ENCODE assay signal across 12 cellular contexts in genomic region chrX:69153060-69153730, GRCh38. TPM values are rescaled to one million over a fixed set of nuclear protein-coding genes. Genes with fewer than 3 reads are reported as not detected.
A peak's percentile ranks its signal among the peaks of the same experiment; 100 is the strongest.
DNase-seq lines count a peak whose midpoint lies in the region; ATAC-seq, FAIRE-seq and TF ChIP-seq lines count a peak whose summit lies in the region.
"Had no signal": no experiment of that assay in that cellular context is flagged by ENCODE, and none has a peak within 500 bp of the region (broad histone marks: within the 10 kb centered on the region; RNA-seq: fewer than 3 reads in every experiment).

No MANE protein-coding gene starts in this region.

- WGBS in sigmoid colon, 2 donors: 70 to 87% methylated on average over 8 of the region's 8 CpGs

- no peak for FAIRE-seq in bronchial epithelial cell (lab: Jason Lieb, UNC)

- TF ChIP-seq CTCF in bronchial epithelial cell (IDR thresholded peaks at IDR 0.05; ENCODE audit: insufficient read depth, low read length, severe bottlenecking) (no peak), sigmoid colon (IDR thresholded peaks at IDR 0.05) (no peak)

- TF ChIP-seq POLR2A in sigmoid colon (IDR thresholded peaks at IDR 0.05): no peak

- H3K9me3 ChIP-seq in HUES48 (ENCODE audit: control insufficient read depth, insufficient read depth, low read length): peaks cover 14% of the 10 kb centered on the region
- no peaks in the 10 kb centered on the region for H3K9me3 ChIP-seq in sigmoid colon
- H3K9me3 ChIP-seq: prostate gland had no signal

- ATAC-seq in GM18873 (IDR thresholded peaks at IDR 0.05; ENCODE audit: low FRiP score, unreplicated experiment) (no peak), HG03280 (IDR thresholded peaks at IDR 0.05; ENCODE audit: unreplicated experiment) (no peak), HG02970 (IDR thresholded peaks at IDR 0.05; ENCODE audit: low FRiP score, unreplicated experiment) (no peak)
- ATAC-seq: activated CD4-positive, CD25-positive, alpha-beta regulatory T cell treated with anti-CD3 and anti-CD28 coated beads, Interleukin-2, amount 50 U/mL, for 24 hours had no signal

- no peak for TF ChIP-seq EP300 in sigmoid colon (IDR thresholded peaks at IDR 0.05)

- H3K4me1 ChIP-seq in HUES48 (ENCODE audit: control insufficient read depth, insufficient read depth, low read length) (peaks cover 48% of the 10 kb centered on the region), sigmoid colon (peaks cover 0 to 4% (median under 1%) of the 10 kb centered on the region in 4 donors)
- H3K4me1 ChIP-seq: prostate gland had no signal

- no peaks in the 10 kb centered on the region for H3K36me3 ChIP-seq in HUES48 (ENCODE audit: control insufficient read depth, insufficient read depth, low read length)
- no peaks in the 10 kb centered on the region for H3K36me3 ChIP-seq in bronchial epithelial cell (ENCODE audit: control insufficient read depth, insufficient read depth, low read length)
- H3K36me3 ChIP-seq in sigmoid colon: no peaks in the 10 kb centered on the region
- H3K36me3 ChIP-seq: prostate gland had no signal

- H3K27me3 ChIP-seq in HUES48 (ENCODE audit: control insufficient read depth, insufficient read depth, low read length) (no peaks in the 10 kb centered on the region), bronchial epithelial cell (ENCODE audit: control insufficient read depth, insufficient read depth, low read length) (no peaks in the 10 kb centered on the region), sigmoid colon (no peaks in the 10 kb centered on the region)

- intact Hi-C loops in sigmoid colon (cut with DNase I): no loop called here

- H3K27ac ChIP-seq in HUES48 (ENCODE audit: low read depth, low read length): peak overlapping the region; percentile 46
- H3K27ac ChIP-seq in sigmoid colon: no peak overlapping the region
- H3K27ac ChIP-seq: prostate gland had no signal

- H3K4me3 ChIP-seq in HUES48 (ENCODE audit: low read depth, low read length) (no peak overlapping the region), bronchial epithelial cell (ENCODE audit: low read depth, low read length) (no peak overlapping the region), sigmoid colon (no peak overlapping the region)
- H3K4me3 ChIP-seq: prostate gland had no signal

- DNase-seq in bronchial epithelial cell (ENCODE audit: low read depth) (peak; percentile 79), inferior parietal cortex (ENCODE audit: extremely low spot score) (peak; percentile 48), sigmoid colon (peak; percentile 68)
- no peak for DNase-seq in activated CD4-positive, alpha-beta T cell treated with anti-CD3 and anti-CD28 coated beads, Interleukin-2, amount 50 U/mL, for 48 hours
- DNase-seq: amniotic stem cell, glutamatergic neuron had no signal

- no peak overlapping the region for H3K9ac ChIP-seq in HUES48 (ENCODE audit: low read depth, low read length)

RNA-seq across cellular contexts. Expression of gene PJA1, which starts 12.1 kb away (rescaled TPM):
- total RNA-seq in bronchial epithelial cell: 52.6 and 55.5 TPM in 2 replicates
- 10 to 100 TPM; 17.0 to 21.8 (median 19.1) TPM for total RNA-seq in sigmoid colon
- polyA plus RNA-seq in sigmoid colon: 10 to 100 TPM in 1 of 3 donors, 1 to 10 TPM in 2; 5.3 to 10.6 (median 6.0) TPM

Comparison
In these comparisons a context has a peak if more than half of its experiments do, and no peak if none do; other contexts are left out.
1. DNase-seq: peak in bronchial epithelial cell (single experiment), inferior parietal cortex (single experiment) and sigmoid colon (single experiment); none in activated CD4-positive, alpha-beta T cell treated with anti-CD3 and anti-CD28 coated beads, Interleukin-2, amount 50 U/mL, for 48 hours (0 of 2).